3 cellular contexts compared by ENCODE assay signal in the genomic region with DNA sequence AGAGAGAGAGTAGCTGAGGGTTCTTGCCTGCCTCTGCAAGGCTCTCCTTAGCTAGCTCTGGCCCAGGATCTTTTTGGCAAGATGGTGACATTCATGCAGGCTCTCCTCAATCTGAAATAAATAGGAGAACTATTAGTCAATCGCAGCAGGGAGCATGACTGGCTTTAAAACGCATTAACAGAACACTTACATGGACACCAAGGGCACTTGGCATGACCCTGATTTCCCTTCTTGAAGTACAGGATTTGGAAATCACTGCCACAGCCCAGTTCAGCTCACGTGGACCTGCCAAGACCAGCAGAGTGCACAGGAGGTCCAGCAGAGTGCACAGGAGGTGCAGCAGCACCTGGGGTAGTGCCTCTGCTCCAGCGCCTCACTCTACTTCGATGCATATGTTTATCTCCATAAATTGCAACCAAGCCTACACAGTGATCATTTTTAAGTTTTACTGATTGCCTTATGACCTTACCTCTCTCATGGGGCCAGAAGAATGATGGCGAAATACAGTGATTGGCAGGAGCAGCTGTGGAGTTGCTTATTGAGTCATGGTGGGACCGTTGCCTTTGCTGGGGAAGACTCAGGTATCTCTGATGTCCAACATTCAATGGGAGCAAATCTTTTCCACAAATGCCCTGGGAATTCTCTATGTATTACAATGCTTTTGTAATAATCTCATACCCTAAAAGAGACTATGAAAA.
TF ChIP-seq lines count a peak whose summit lies in the region.

No MANE protein-coding gene starts in this region.

TF ChIP-seq in IMR-90, 13 proteins besides CTCF, POLR2A, EP300 and RAD21:
- TF ChIP-seq RFX5 (IDR thresholded peaks at IDR 0.05; ENCODE audit: low read depth, low read length) = no peak
- TF ChIP-seq, protein P1, sequence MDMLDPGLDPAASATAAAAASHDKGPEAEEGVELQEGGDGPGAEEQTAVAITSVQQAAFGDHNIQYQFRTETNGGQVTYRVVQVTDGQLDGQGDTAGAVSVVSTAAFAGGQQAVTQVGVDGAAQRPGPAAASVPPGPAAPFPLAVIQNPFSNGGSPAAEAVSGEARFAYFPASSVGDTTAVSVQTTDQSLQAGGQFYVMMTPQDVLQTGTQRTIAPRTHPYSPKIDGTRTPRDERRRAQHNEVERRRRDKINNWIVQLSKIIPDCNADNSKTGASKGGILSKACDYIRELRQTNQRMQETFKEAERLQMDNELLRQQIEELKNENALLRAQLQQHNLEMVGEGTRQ (IDR thresholded peaks at IDR 0.05; ENCODE audit: low read depth, low read length) = no peak
- TF ChIP-seq FOS (IDR thresholded peaks at IDR 0.05; ENCODE audit: low read depth, low read length) = no peak
- no peak for TF ChIP-seq MAZ (IDR thresholded peaks at IDR 0.05; ENCODE audit: borderline replicate concordance, low read depth, low read length)

TF ChIP-seq in H1, 55 proteins besides CTCF, POLR2A, EP300 and RAD21 (continues in another document):
- TF ChIP-seq GTF2F1 (IDR thresholded peaks at IDR 0.05; ENCODE audit: borderline replicate concordance, low read depth, low read length) = no peak
- TF ChIP-seq SIRT6 (IDR thresholded peaks at IDR 0.05; ENCODE audit: low read length) = no peak
- TF ChIP-seq TEAD4 (IDR thresholded peaks at IDR 0.05; ENCODE audit: low read depth, low read length) = no peak
- TF ChIP-seq, protein P2, sequence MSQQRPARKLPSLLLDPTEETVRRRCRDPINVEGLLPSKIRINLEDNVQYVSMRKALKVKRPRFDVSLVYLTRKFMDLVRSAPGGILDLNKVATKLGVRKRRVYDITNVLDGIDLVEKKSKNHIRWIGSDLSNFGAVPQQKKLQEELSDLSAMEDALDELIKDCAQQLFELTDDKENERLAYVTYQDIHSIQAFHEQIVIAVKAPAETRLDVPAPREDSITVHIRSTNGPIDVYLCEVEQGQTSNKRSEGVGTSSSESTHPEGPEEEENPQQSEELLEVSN (IDR thresholded peaks at IDR 0.05) = no peak
- no peak for TF ChIP-seq SIN3A (conservative IDR thresholded peaks at IDR 0.05 in 1 of 2, IDR thresholded peaks at IDR 0.05 in 1 of 2; ENCODE audit: low read depth in 1 of 2, low read length in 2 of 2)
- no peak for TF ChIP-seq SUZ12 (IDR thresholded peaks at IDR 0.05; ENCODE audit: low read length)
- TF ChIP-seq CHD7 (IDR thresholded peaks at IDR 0.05; ENCODE audit: insufficient replicate concordance, low read length) = no peak
- TF ChIP-seq TAF7 (optimal IDR thresholded peaks at IDR 0.05; ENCODE audit: borderline replicate concordance, low read depth, low read length) = no peak

TF ChIP-seq in HEK293T, 16 proteins besides CTCF, POLR2A, EP300 and RAD21:
- TF ChIP-seq HDGF (IDR thresholded peaks at IDR 0.05; ENCODE audit: borderline replicate concordance) = no peak
- no peak for TF ChIP-seq SUZ12 (IDR thresholded peaks at IDR 0.05)
- TF ChIP-seq ZNF384 (IDR thresholded peaks at IDR 0.05) = no peak
- no peak for TF ChIP-seq CTBP1 (IDR thresholded peaks at IDR 0.05; ENCODE audit: borderline replicate concordance)
- TF ChIP-seq BHLHE40 (IDR thresholded peaks at IDR 0.05; ENCODE audit: borderline replicate concordance) = no peak
- no peak for TF ChIP-seq L3MBTL2 (conservative IDR thresholded peaks at IDR 0.05)
- TF ChIP-seq LEF1 (IDR thresholded peaks at IDR 0.05; ENCODE audit: borderline replicate concordance) = no peak
- TF ChIP-seq ARNT (IDR thresholded peaks at IDR 0.05) = no peak
- no peak for TF ChIP-seq TARDBP (IDR thresholded peaks at IDR 0.05)
- TF ChIP-seq FOXA1 (IDR thresholded peaks at IDR 0.05) = no peak
- no peak for TF ChIP-seq FOXK2 (IDR thresholded peaks at IDR 0.05)
- TF ChIP-seq ELF4 (IDR thresholded peaks at IDR 0.05) = no peak
- no peak for TF ChIP-seq SP1 (IDR thresholded peaks at IDR 0.05)
